Comparison of ENCODE assay signal across 30 cellular contexts in genomic region chr10:58621379-58622077, GRCh38.
"Had no signal": no experiment of that assay in that cellular context is flagged by ENCODE, and none has a peak within 500 bp of the region (broad histone marks: within the 10 kb centered on the region; RNA-seq: fewer than 3 reads in every experiment).

No MANE protein-coding gene starts in this region.

- H3K9me3 ChIP-seq: ascending aorta, heart left ventricle, neutrophil, pancreas, prostate gland, stomach, tibial artery, upper lobe of right lung had no signal

- H3K27ac ChIP-seq: brain microvascular endothelial cell, heart left ventricle, neutrophil, pancreas, prostate gland, stomach, tibial artery, upper lobe of right lung had no signal

- H3K4me1 ChIP-seq: ascending aorta, pancreas, prostate gland, stomach, upper lobe of right lung had no signal

- H3K27me3 ChIP-seq: ascending aorta, brain microvascular endothelial cell, heart left ventricle, neutrophil, pancreas, stomach, tibial artery, upper lobe of right lung had no signal

- H3K36me3 ChIP-seq: ascending aorta, brain microvascular endothelial cell, heart left ventricle, neutrophil, pancreas, prostate gland, stomach, tibial artery, upper lobe of right lung had no signal

- ATAC-seq: effector memory CD8-positive, alpha-beta T cell; heart left ventricle; left colon; natural killer cell; pancreas; stimulated activated naive B cell treated with anti-CD40 and anti-IgM and Interleukin-4, amounts not matched to agents 10 μg/mL and 1 μg/mL and 100 μg/mL, for 72 hours; T-helper 17 cell; upper lobe of right lung had no signal

- FAIRE-seq: kidney, pancreas had no signal

- H3K4me3 ChIP-seq: ascending aorta, heart left ventricle, pancreas, prostate gland, stomach, tibial artery, upper lobe of right lung had no signal

- DNase-seq: activated CD4-positive, alpha-beta memory T cell treated with anti-CD3 and anti-CD28 coated beads, Interleukin-2, amount 10 ng/mL, durations not matched to agents 7 days and 5 days; activated CD4-positive, alpha-beta T cell treated with anti-CD3 and anti-CD28 coated beads for 1 hour; activated CD4-positive, alpha-beta T cell treated with anti-CD3 and anti-CD28 coated beads, Interleukin-2, amount 10 ng/mL, durations not matched to agents 7 days and 5 days; activated CD8-positive, alpha-beta memory T cell treated with anti-CD3 and anti-CD28 coated beads, Interleukin-2, amount 50 U/mL, for 48 hours; activated gamma-delta T cell; activated naive CD4-positive, alpha-beta T cell treated with anti-CD3 and anti-CD28 coated beads, Interleukin-2, amount 10 ng/mL, durations not matched to agents 7 days and 5 days; activated naive CD8-positive, alpha-beta T cell treated with anti-CD3 and anti-CD28 coated beads, Interleukin-2, amount 10 ng/mL, durations not matched to agents 7 days and 5 days; activated T-cell treated with anti-CD3 and anti-CD28 coated beads, Interleukin-2, amount 50 U/mL, for 24 hours; brain microvascular endothelial cell; cortex of kidney; effector memory CD8-positive, alpha-beta T cell; erythroblast; heart left ventricle; hypothalamus; immature natural killer cell; kidney; left colon; natural killer cell; pancreas; stimulated activated CD4-positive, alpha-beta T cell treated with anti-CD3 and anti-CD28 coated beads, Interleukin-15, amount 100 ng/mL, for 24 hours; stimulated activated CD4-positive, alpha-beta T cell treated with anti-CD3 and anti-CD28 coated beads, Interleukin-2, amount 100 ng/mL, for 24 hours; stimulated activated naive B cell treated with anti-CD40 and anti-IgM and Interleukin-4, amounts not matched to agents 10 μg/mL and 1 μg/mL and 100 μg/mL, for 72 hours; stomach; T-helper 17 cell; T1000; tibial artery; upper lobe of right lung had no signal
